In the genomic region with DNA sequence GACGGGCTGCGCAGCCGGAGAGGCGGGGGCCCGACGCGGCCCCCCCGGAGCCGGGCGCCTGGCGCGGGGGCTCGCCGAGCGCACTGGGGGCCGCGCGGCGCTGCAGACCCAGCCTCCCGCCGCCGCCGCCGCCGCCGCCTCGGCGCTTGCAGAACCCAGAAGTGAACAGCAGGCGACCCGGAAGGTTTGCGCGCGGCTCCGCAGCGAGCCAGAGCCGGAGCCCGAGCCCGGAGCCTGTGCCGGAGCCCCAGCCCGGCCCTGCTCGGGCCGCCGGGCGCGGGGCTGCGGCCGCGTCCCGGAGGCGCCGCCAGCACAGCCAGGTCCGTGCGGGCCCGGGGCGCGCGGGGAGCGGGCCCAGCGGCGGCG, we compare ENCODE assay signal across 8 cellular contexts. TPM values are rescaled to one million over a fixed set of nuclear protein-coding genes. Genes with fewer than 3 reads are reported as not detected.
DNase-seq lines count a peak whose midpoint lies in the region; ATAC-seq, FAIRE-seq and TF ChIP-seq lines count a peak whose summit lies in the region.

A gene with protein sequence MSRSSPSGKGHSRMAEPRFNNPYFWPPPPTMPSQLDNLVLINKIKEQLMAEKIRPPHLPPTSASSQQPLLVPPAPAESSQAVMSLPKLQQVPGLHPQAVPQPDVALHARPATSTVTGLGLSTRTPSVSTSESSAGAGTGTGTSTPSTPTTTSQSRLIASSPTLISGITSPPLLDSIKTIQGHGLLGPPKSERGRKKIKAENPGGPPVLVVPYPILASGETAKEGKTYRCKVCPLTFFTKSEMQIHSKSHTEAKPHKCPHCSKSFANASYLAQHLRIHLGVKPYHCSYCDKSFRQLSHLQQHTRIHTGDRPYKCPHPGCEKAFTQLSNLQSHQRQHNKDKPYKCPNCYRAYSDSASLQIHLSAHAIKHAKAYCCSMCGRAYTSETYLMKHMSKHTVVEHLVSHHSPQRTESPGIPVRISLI (plus strand): TSS at position 158 of the 366 bp plus-strand sequence. CDS start 14,083 bp downstream, outside the sequence.

- H3K9me3 ChIP-seq in T-helper 17 cell (ENCODE audit: control insufficient read depth, low read length, poor library complexity, severe bottlenecking) (no peaks in the 10 kb centered on the region), adrenal gland (replicated peaks in 1 of 3) (no peaks in the 10 kb centered on the region), heart left ventricle (no peaks in the 10 kb centered on the region)

- TF ChIP-seq POLR2A in adrenal gland (IDR thresholded peaks at IDR 0.05) (peak; percentile 45 to 48), heart left ventricle (IDR thresholded peaks at IDR 0.05) (no peak)

- WGBS in adrenal gland, 4 donors = 0 to 1% (median 1%) methylated on average over 8 to 61 of the region's 61 CpGs; no CpG with 5 or more reads in 1 of the 4 donors
- 0% methylated on average over 12 to 61 of the region's 61 CpGs; no CpG with 5 or more reads in 1 of the 4 donors for WGBS in heart left ventricle, 4 donors

- H3K4me1 Mint-ChIP-seq in T-helper 17 cell (peaks cover 19% of the 10 kb centered on the region), type B pancreatic cell (ENCODE audit: unreplicated experiment) (peaks cover 36% of the 10 kb centered on the region)

- FAIRE-seq in GM18507 (lab: Jason Lieb, UNC) = no peak

- DNase-seq in GM18507 (ENCODE audit: extremely low spot score, insufficient read length, low read depth) (peak; percentile 65), T-helper 17 cell (peak; percentile 58 to 61 (median 59)), adrenal gland (peak; percentile 41 to 76 (median 66)), heart left ventricle (peak; percentile 67 to 86 (median 71)), posterior cingulate gyrus (peak in 9 of 10 donors; percentile 23 to 94 (median 56)), type B pancreatic cell (ENCODE audit: extremely low spot score, unreplicated experiment) (no peak)
- DNase-seq in Jurkat, Clone E6-1 (ENCODE audit: low read depth, low spot score) = no peak

- no peaks in the 10 kb centered on the region for H3K36me3 ChIP-seq in adrenal gland (replicated peaks in 1 of 2)
- no peaks in the 10 kb centered on the region for H3K36me3 ChIP-seq in heart left ventricle

- H3K36me3 Mint-ChIP-seq in T-helper 17 cell (ENCODE audit: low read depth) = peaks cover 3% of the 10 kb centered on the region
- H3K36me3 Mint-ChIP-seq in type B pancreatic cell = peaks cover 10% of the 10 kb centered on the region

- H3K27me3 Mint-ChIP-seq in T-helper 17 cell = no peaks in the 10 kb centered on the region
- H3K27me3 Mint-ChIP-seq in type B pancreatic cell = peaks cover 7% of the 10 kb centered on the region

- ATAC-seq in T-helper 17 cell (peak; percentile 86), heart left ventricle (peak in 3 of 4 donors; percentile 43 to 59 (median 47))

- H3K27me3 ChIP-seq in adrenal gland (no peaks in the 10 kb centered on the region), heart left ventricle (no peaks in the 10 kb centered on the region)

- H3K27ac Mint-ChIP-seq in T-helper 17 cell (peak within 1 kb of the TSS; percentile 97), type B pancreatic cell (peak within 1 kb of the TSS; percentile 99)

- TF ChIP-seq CTCF in 22Rv1 (IDR thresholded peaks at IDR 0.05) (no peak), adrenal gland (IDR thresholded peaks at IDR 0.05) (peak in 2 of 6 experiments; percentile 16 to 48), heart left ventricle (IDR thresholded peaks at IDR 0.05) (peak in 2 of 12 donors; percentile 13 to 33), type B pancreatic cell (conservative IDR thresholded peaks at IDR 0.05) (peak; percentile 40)

- H3K4me3 Mint-ChIP-seq in T-helper 17 cell = peak within 1 kb of the TSS; percentile 98
- peak within 1 kb of the TSS; percentile 100 for H3K4me3 Mint-ChIP-seq in type B pancreatic cell

- H3K4me3 ChIP-seq in Jurkat, Clone E6-1 (ENCODE audit: low read length) = peak within 1 kb of the TSS; percentile 69
- peak within 1 kb of the TSS; percentile 47 to 85 (median 64) for H3K4me3 ChIP-seq in adrenal gland
- H3K4me3 ChIP-seq in heart left ventricle = peak within 1 kb of the TSS; percentile 42 to 99 (median 80)

- peak within 1 kb of the TSS; percentile 87 for H3K27ac ChIP-seq in 22Rv1
- H3K27ac ChIP-seq in adrenal gland = peak within 1 kb of the TSS; percentile 86 to 99 (median 95)
- H3K27ac ChIP-seq in heart left ventricle = peak within 1 kb of the TSS; percentile 92 to 98 (median 95)

- H3K9me3 Mint-ChIP-seq in type B pancreatic cell = no peaks in the 10 kb centered on the region

- intact Hi-C loops in adrenal gland (cut with DNase I) = no loop called here
- intact Hi-C loops in heart left ventricle (cut with DNase I) = loop anchor here in 4 of 10 donors (5.0 to 10.0 kb wide), 5 partner anchors 34 to 122 kb away; a partner anchor contains a TSS
- intact Hi-C loops in posterior cingulate gyrus (cut with DNase I) = loop anchor here (5.0 kb wide), 1 partner anchor 74 kb away; a partner anchor contains a TSS

- H3K4me1 ChIP-seq in adrenal gland (replicated peaks in 1 of 2) = peaks cover 18 to 40% of the 10 kb centered on the region in 2 donors
- H3K4me1 ChIP-seq in heart left ventricle = peaks cover 18 to 51% (median 39%) of the 10 kb centered on the region in 12 donors

RNA-seq across cellular contexts. Expression of the gene that starts here (rescaled TPM):
- polyA plus RNA-seq in Jurkat, Clone E6-1 (2012; ENCODE audit: insufficient read depth, insufficient read length) = 20.1 TPM
- total RNA-seq in T-helper 17 cell = 10 to 100 TPM; 21.3 to 25.2 TPM
- total RNA-seq in adrenal gland = 10 to 100 TPM; 16.4 to 36.7 (median 25.6) TPM
- polyA plus RNA-seq in adrenal gland = 10 to 100 TPM in 2 of 3 donors, 1 to 10 TPM in 1; 7.8 to 37.3 (median 23.9) TPM
- total RNA-seq in heart left ventricle = 10 to 100 TPM; 24.9 to 39.7 (median 33.3) TPM
- 10 to 100 TPM; 11.1 to 18.8 TPM for polyA plus RNA-seq in heart left ventricle
- total RNA-seq in type B pancreatic cell (ENCODE audit: low replicate concordance) = 49.0 and 66.5 TPM in 2 replicates

Comparison
In these comparisons a context has a peak if more than half of its experiments do, and no peak if none do; other contexts are left out.
1. DNase-seq: peak in GM18507 (single experiment), T-helper 17 cell (3 of 3), adrenal gland (7 of 7), heart left ventricle (5 of 5) and posterior cingulate gyrus (9 of 10); none in Jurkat, Clone E6-1 (single experiment) and type B pancreatic cell (single experiment).
2. POLR2A ChIP-seq: peak in adrenal gland (2 of 2); none in heart left ventricle (0 of 2).
3. Peak in every context shown above with its lines, with median percentiles within 50 percentile points of each other: H3K27ac ChIP-seq and H3K4me3 ChIP-seq.